ENCODE assay signal across 2 cellular contexts in genomic region chr5:149441986-149442385, GRCh38.
TF ChIP-seq lines count a peak whose summit lies in the region.

No MANE protein-coding gene starts in this region.

TF ChIP-seq in GM23338, 12 proteins besides CTCF, POLR2A, EP300 and RAD21 (continued from another document):
- TF ChIP-seq REST (IDR thresholded peaks at IDR 0.05; ENCODE audit: unreplicated experiment), result no peak
- TF ChIP-seq ETS1 (IDR thresholded peaks at IDR 0.05), result no peak
- TF ChIP-seq CREB1 (CRISPR knock-in tag; IDR thresholded peaks at IDR 0.05; ENCODE audit: low read depth), result no peak
- TF ChIP-seq EZH2 (IDR thresholded peaks at IDR 0.05; ENCODE audit: low read depth, unreplicated experiment), result no peak
- TF ChIP-seq EZH2phosphoT487 (IDR thresholded peaks at IDR 0.05; ENCODE audit: unreplicated experiment), result no peak
- TF ChIP-seq, protein P1, sequence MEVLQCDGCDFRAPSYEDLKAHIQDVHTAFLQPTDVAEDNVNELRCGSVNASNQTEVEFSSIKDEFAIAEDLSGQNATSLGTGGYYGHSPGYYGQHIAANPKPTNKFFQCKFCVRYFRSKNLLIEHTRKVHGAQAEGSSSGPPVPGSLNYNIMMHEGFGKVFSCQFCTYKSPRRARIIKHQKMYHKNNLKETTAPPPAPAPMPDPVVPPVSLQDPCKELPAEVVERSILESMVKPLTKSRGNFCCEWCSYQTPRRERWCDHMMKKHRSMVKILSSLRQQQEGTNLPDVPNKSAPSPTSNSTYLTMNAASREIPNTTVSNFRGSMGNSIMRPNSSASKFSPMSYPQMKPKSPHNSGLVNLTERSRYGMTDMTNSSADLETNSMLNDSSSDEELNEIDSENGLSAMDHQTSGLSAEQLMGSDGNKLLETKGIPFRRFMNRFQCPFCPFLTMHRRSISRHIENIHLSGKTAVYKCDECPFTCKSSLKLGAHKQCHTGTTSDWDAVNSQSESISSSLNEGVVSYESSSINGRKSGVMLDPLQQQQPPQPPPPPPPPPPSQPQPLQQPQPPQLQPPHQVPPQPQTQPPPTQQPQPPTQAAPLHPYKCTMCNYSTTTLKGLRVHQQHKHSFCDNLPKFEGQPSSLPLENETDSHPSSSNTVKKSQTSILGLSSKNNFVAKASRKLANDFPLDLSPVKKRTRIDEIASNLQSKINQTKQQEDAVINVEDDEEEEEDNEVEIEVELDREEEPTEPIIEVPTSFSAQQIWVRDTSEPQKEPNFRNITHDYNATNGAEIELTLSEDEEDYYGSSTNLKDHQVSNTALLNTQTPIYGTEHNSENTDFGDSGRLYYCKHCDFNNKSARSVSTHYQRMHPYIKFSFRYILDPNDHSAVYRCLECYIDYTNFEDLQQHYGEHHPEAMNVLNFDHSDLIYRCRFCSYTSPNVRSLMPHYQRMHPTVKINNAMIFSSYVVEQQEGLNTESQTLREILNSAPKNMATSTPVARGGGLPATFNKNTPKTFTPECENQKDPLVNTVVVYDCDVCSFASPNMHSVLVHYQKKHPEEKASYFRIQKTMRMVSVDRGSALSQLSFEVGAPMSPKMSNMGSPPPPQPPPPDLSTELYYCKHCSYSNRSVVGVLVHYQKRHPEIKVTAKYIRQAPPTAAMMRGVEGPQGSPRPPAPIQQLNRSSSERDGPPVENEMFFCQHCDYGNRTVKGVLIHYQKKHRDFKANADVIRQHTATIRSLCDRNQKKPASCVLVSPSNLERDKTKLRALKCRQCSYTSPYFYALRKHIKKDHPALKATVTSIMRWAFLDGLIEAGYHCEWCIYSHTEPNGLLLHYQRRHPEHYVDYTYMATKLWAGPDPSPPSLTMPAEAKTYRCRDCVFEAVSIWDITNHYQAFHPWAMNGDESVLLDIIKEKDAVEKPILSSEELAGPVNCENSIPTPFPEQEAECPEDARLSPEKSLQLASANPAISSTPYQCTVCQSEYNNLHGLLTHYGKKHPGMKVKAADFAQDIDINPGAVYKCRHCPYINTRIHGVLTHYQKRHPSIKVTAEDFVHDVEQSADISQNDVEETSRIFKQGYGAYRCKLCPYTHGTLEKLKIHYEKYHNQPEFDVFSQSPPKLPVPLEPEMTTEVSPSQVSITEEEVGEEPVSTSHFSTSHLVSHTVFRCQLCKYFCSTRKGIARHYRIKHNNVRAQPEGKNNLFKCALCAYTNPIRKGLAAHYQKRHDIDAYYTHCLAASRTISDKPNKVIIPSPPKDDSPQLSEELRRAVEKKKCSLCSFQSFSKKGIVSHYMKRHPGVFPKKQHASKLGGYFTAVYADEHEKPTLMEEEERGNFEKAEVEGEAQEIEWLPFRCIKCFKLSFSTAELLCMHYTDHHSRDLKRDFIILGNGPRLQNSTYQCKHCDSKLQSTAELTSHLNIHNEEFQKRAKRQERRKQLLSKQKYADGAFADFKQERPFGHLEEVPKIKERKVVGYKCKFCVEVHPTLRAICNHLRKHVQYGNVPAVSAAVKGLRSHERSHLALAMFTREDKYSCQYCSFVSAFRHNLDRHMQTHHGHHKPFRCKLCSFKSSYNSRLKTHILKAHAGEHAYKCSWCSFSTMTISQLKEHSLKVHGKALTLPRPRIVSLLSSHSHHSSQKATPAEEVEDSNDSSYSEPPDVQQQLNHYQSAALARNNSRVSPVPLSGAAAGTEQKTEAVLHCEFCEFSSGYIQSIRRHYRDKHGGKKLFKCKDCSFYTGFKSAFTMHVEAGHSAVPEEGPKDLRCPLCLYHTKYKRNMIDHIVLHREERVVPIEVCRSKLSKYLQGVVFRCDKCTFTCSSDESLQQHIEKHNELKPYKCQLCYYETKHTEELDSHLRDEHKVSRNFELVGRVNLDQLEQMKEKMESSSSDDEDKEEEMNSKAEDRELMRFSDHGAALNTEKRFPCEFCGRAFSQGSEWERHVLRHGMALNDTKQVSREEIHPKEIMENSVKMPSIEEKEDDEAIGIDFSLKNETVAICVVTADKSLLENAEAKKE (CRISPR knock-in tag; IDR thresholded peaks at IDR 0.05), result no peak
- TF ChIP-seq POLR2AphosphoS5 (IDR thresholded peaks at IDR 0.05; ENCODE audit: low read depth), result no peak
- no peak for TF ChIP-seq ZNF331 (CRISPR knock-in tag; IDR thresholded peaks at IDR 0.05; ENCODE audit: low read depth)

TF ChIP-seq in WTC11, 78 proteins besides CTCF, POLR2A, EP300 and RAD21 (continued from another document):
- no peak for TF ChIP-seq ARID4B (CRISPR knock-in tag; IDR thresholded peaks at IDR 0.05; ENCODE audit: borderline replicate concordance)
- TF ChIP-seq NR3C1 (CRISPR knock-in tag; conservative IDR thresholded peaks at IDR 0.05; ENCODE audit: low read depth), result no peak
- TF ChIP-seq, protein P2, sequence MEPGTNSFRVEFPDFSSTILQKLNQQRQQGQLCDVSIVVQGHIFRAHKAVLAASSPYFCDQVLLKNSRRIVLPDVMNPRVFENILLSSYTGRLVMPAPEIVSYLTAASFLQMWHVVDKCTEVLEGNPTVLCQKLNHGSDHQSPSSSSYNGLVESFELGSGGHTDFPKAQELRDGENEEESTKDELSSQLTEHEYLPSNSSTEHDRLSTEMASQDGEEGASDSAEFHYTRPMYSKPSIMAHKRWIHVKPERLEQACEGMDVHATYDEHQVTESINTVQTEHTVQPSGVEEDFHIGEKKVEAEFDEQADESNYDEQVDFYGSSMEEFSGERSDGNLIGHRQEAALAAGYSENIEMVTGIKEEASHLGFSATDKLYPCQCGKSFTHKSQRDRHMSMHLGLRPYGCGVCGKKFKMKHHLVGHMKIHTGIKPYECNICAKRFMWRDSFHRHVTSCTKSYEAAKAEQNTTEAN (CRISPR knock-in tag; IDR thresholded peaks at IDR 0.05), result no peak
- TF ChIP-seq USF1 (CRISPR knock-in tag; IDR thresholded peaks at IDR 0.05), result no peak
- no peak for TF ChIP-seq PRRX2 (CRISPR knock-in tag; IDR thresholded peaks at IDR 0.05)
- no peak for TF ChIP-seq NR2C2 (CRISPR knock-in tag; IDR thresholded peaks at IDR 0.05)
- TF ChIP-seq GABPB1 (CRISPR knock-in tag; IDR thresholded peaks at IDR 0.05), result no peak
- no peak for TF ChIP-seq MLX (CRISPR knock-in tag; IDR thresholded peaks at IDR 0.05)
- TF ChIP-seq ZNF396 (CRISPR knock-in tag; IDR thresholded peaks at IDR 0.05; ENCODE audit: borderline replicate concordance), result no peak
- TF ChIP-seq, protein P3, sequence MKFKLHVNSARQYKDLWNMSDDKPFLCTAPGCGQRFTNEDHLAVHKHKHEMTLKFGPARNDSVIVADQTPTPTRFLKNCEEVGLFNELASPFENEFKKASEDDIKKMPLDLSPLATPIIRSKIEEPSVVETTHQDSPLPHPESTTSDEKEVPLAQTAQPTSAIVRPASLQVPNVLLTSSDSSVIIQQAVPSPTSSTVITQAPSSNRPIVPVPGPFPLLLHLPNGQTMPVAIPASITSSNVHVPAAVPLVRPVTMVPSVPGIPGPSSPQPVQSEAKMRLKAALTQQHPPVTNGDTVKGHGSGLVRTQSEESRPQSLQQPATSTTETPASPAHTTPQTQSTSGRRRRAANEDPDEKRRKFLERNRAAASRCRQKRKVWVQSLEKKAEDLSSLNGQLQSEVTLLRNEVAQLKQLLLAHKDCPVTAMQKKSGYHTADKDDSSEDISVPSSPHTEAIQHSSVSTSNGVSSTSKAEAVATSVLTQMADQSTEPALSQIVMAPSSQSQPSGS (CRISPR knock-in tag; IDR thresholded peaks at IDR 0.05; ENCODE audit: borderline replicate concordance, low read depth), result no peak
- TF ChIP-seq MYBL2 (CRISPR knock-in tag; IDR thresholded peaks at IDR 0.05), result no peak
- no peak for TF ChIP-seq TEAD4 (CRISPR knock-in tag; IDR thresholded peaks at IDR 0.05)
- TF ChIP-seq, protein P4, sequence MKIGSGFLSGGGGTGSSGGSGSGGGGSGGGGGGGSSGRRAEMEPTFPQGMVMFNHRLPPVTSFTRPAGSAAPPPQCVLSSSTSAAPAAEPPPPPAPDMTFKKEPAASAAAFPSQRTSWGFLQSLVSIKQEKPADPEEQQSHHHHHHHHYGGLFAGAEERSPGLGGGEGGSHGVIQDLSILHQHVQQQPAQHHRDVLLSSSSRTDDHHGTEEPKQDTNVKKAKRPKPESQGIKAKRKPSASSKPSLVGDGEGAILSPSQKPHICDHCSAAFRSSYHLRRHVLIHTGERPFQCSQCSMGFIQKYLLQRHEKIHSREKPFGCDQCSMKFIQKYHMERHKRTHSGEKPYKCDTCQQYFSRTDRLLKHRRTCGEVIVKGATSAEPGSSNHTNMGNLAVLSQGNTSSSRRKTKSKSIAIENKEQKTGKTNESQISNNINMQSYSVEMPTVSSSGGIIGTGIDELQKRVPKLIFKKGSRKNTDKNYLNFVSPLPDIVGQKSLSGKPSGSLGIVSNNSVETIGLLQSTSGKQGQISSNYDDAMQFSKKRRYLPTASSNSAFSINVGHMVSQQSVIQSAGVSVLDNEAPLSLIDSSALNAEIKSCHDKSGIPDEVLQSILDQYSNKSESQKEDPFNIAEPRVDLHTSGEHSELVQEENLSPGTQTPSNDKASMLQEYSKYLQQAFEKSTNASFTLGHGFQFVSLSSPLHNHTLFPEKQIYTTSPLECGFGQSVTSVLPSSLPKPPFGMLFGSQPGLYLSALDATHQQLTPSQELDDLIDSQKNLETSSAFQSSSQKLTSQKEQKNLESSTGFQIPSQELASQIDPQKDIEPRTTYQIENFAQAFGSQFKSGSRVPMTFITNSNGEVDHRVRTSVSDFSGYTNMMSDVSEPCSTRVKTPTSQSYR (CRISPR knock-in tag; IDR thresholded peaks at IDR 0.05), result no peak
- TF ChIP-seq ZNF121 (CRISPR knock-in tag; IDR thresholded peaks at IDR 0.05), result no peak
- no peak for TF ChIP-seq ZBTB21 (CRISPR knock-in tag; IDR thresholded peaks at IDR 0.05; ENCODE audit: borderline replicate concordance)
- no peak for TF ChIP-seq ZNF317 (CRISPR knock-in tag; IDR thresholded peaks at IDR 0.05; ENCODE audit: borderline replicate concordance, low read depth)
- TF ChIP-seq TCF7 (CRISPR knock-in tag; IDR thresholded peaks at IDR 0.05; ENCODE audit: low read depth), result no peak
- TF ChIP-seq, protein P5, sequence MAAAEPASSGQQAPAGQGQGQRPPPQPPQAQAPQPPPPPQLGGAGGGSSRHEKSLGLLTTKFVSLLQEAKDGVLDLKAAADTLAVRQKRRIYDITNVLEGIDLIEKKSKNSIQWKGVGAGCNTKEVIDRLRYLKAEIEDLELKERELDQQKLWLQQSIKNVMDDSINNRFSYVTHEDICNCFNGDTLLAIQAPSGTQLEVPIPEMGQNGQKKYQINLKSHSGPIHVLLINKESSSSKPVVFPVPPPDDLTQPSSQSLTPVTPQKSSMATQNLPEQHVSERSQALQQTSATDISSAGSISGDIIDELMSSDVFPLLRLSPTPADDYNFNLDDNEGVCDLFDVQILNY (CRISPR knock-in tag; IDR thresholded peaks at IDR 0.05), result no peak
- no peak for TF ChIP-seq ZSCAN18 (CRISPR knock-in tag; IDR thresholded peaks at IDR 0.05)
TF ChIP-seq in WTC11: peak in this region for 0.
